Comparison of ENCODE assay signal across 27 cellular contexts in genomic region chr1:210918893-210919292, GRCh38.
A peak's percentile ranks its signal among the peaks of the same experiment; 100 is the strongest.
DNase-seq lines count a peak whose midpoint lies in the region; ATAC-seq, FAIRE-seq and TF ChIP-seq lines count a peak whose summit lies in the region.
"Had no signal": no experiment of that assay in that cellular context is flagged by ENCODE, and none has a peak within 500 bp of the region (broad histone marks: within the 10 kb centered on the region; RNA-seq: fewer than 3 reads in every experiment).

No MANE protein-coding gene starts in this region.

- H3K27me3 Mint-ChIP-seq in neural progenitor cell (ENCODE audit: insufficient read depth, low read depth) = peaks cover 2% of the 10 kb centered on the region
- H3K27me3 Mint-ChIP-seq: CD4-positive, CD25-positive, alpha-beta regulatory T cell had no signal

- no peak overlapping the region for H3K4me2 ChIP-seq in HepG2 (ENCODE audit: low read depth, low read length)
- H3K4me2 ChIP-seq in neural progenitor cell = no peak overlapping the region
- no peak overlapping the region for H3K4me2 ChIP-seq in OCI-LY7 (ENCODE audit: low read length)
- H3K4me2 ChIP-seq: BLaER1 had no signal

- H3K27ac Mint-ChIP-seq in neural progenitor cell = no peak overlapping the region
- H3K27ac Mint-ChIP-seq: CD14-positive monocyte; CD4-positive, alpha-beta memory T cell; CD4-positive, CD25-positive, alpha-beta regulatory T cell; CD8-positive, alpha-beta memory T cell had no signal

- no peak for TF ChIP-seq RAD21 in HepG2 (CRISPR knock-in tag; IDR thresholded peaks at IDR 0.05)

- no peak for DNase-seq in HepG2 (ENCODE audit: low spot score)
- no peak for DNase-seq in right lobe of liver
- DNase-seq in kidney = no peak
- DNase-seq in neural progenitor cell (ENCODE audit: low spot score) = no peak
- no peak for DNase-seq in OCI-LY7 (ENCODE audit: low spot score)
- no peak for DNase-seq in NCI-H1092 (lab: John Stamatoyannopoulos, UW)
- DNase-seq in HK-2 (ENCODE audit: unreplicated experiment) = no peak
- DNase-seq: ACHN; BE2C; C1 segment of cervical spinal cord; CD4-positive, alpha-beta memory T cell; CD4-positive, CD25-positive, alpha-beta regulatory T cell; CD8-positive, alpha-beta memory T cell; COR-L47; DMS 273 treated with DMSO at 0.1 percent for 48 hours; DMS153; DMS53; DND-41; EL; GDM1 had no signal

- H3K4me3 ChIP-seq in HepG2 (replicated peaks in 1 of 3; ENCODE audit: insufficient read depth in 1 of 3, low read depth in 2 of 3, low read length in 3 of 3) (no peak overlapping the region), right lobe of liver (no peak overlapping the region), kidney (ENCODE audit: low read length in 2 of 2) (no peak overlapping the region), neural progenitor cell (no peak overlapping the region), OCI-LY7 (ENCODE audit: low read depth, low read length, poor library complexity, severe bottlenecking) (no peak overlapping the region)
- H3K4me3 ChIP-seq: BLaER1, GM12878 had no signal

- H3K4me1 ChIP-seq in HepG2 (ENCODE audit: insufficient read depth, low read length) (no peaks in the 10 kb centered on the region), right lobe of liver (peaks cover 0 to 9% (median 0%) of the 10 kb centered on the region in 4 donors), kidney (ENCODE audit: control insufficient read depth in 1 of 2, insufficient read depth in 1 of 2, low read depth in 1 of 2, low read length in 2 of 2) (no peaks in the 10 kb centered on the region), neural progenitor cell (peaks cover 24% of the 10 kb centered on the region), OCI-LY7 (ENCODE audit: insufficient read depth, low read length, poor library complexity, severe bottlenecking) (no peaks in the 10 kb centered on the region)
- H3K4me1 ChIP-seq: BLaER1 had no signal

- no peak for ATAC-seq in HepG2
- no peak for ATAC-seq in right lobe of liver
- ATAC-seq: GM12878 had no signal

- no peaks in the 10 kb centered on the region for H3K9me3 ChIP-seq in HepG2 (ENCODE audit: low read length)
- no peaks in the 10 kb centered on the region for H3K9me3 ChIP-seq in right lobe of liver
- peaks cover 0 to 3% of the 10 kb centered on the region in 2 donors for H3K9me3 ChIP-seq in kidney (ENCODE audit: control insufficient read depth in 1 of 2, low read length in 2 of 2)
- H3K9me3 ChIP-seq in neural progenitor cell (ENCODE audit: low read depth) = no peaks in the 10 kb centered on the region
- H3K9me3 ChIP-seq in OCI-LY7 (ENCODE audit: low read length) = no peaks in the 10 kb centered on the region
- H3K9me3 ChIP-seq: BE2C, BLaER1 had no signal

- POLR2A ChIA-PET in HepG2 (lab: Yijun Ruan, JAX) (no interaction called here), OCI-LY7 (lab: Charles Lee) (no interaction called here)

- no peak overlapping the region for H3K4me3 Mint-ChIP-seq in neural progenitor cell
- H3K4me3 Mint-ChIP-seq: CD14-positive monocyte; CD4-positive, alpha-beta memory T cell; CD4-positive, CD25-positive, alpha-beta regulatory T cell; CD8-positive, alpha-beta memory T cell had no signal

- H3K9ac ChIP-seq in HepG2 (ENCODE audit: insufficient read depth, low read depth, low read length) = no peak overlapping the region
- H3K9ac ChIP-seq in kidney (ENCODE audit: low read length in 2 of 2) = no peak overlapping the region
- no peak overlapping the region for H3K9ac ChIP-seq in neural progenitor cell
- H3K9ac ChIP-seq: BLaER1 had no signal

- TF ChIP-seq EP300 in HepG2 (IDR thresholded peaks at IDR 0.05; ENCODE audit: low read depth in 2 of 2, low read length in 2 of 2) (no peak), HepG2 (CRISPR knock-in tag; IDR thresholded peaks at IDR 0.05; ENCODE audit: borderline replicate concordance) (no peak)

- no peaks in the 10 kb centered on the region for H3K36me3 Mint-ChIP-seq in neural progenitor cell
- H3K36me3 Mint-ChIP-seq: CD14-positive monocyte; CD4-positive, alpha-beta memory T cell; CD4-positive, CD25-positive, alpha-beta regulatory T cell; CD8-positive, alpha-beta memory T cell had no signal

- TF ChIP-seq POLR2A in HepG2 (IDR thresholded peaks at IDR 0.05; ENCODE audit: insufficient read depth in 1 of 2, low read depth in 2 of 2, low read length in 2 of 2) (no peak), right lobe of liver (IDR thresholded peaks at IDR 0.05) (no peak)

- H3K27me3 ChIP-seq in HepG2 (ENCODE audit: control insufficient read depth in 1 of 2, insufficient read depth in 2 of 2, low read length in 2 of 2) (no peaks in the 10 kb centered on the region), right lobe of liver (no peaks in the 10 kb centered on the region), neural progenitor cell (no peaks in the 10 kb centered on the region)
- H3K27me3 ChIP-seq: BE2C, BLaER1 had no signal

- TF ChIP-seq CTCF in HepG2 (CRISPR knock-in tag; IDR thresholded peaks at IDR 0.05) (no peak), right lobe of liver (IDR thresholded peaks at IDR 0.05) (no peak), kidney (IDR thresholded peaks at IDR 0.05; ENCODE audit: borderline replicate concordance, extremely low read depth, insufficient read depth) (no peak), neural progenitor cell (IDR thresholded peaks at IDR 0.05) (no peak), OCI-LY7 (conservative IDR thresholded peaks at IDR 0.05; ENCODE audit: low read length) (no peak)

- H4K20me1 ChIP-seq in HepG2 (ENCODE audit: insufficient read depth, low read length) (no peaks in the 10 kb centered on the region), neural progenitor cell (ENCODE audit: low read depth) (no peaks in the 10 kb centered on the region), OCI-LY7 (ENCODE audit: insufficient read depth, low read length) (no peaks in the 10 kb centered on the region)
- H4K20me1 ChIP-seq: BLaER1 had no signal

- intact Hi-C loops in HepG2 (cut with micrococcal nuclease; ENCODE audit: unreplicated experiment) = no loop called here
- intact Hi-C loops in right lobe of liver (cut with DNase I) = no loop called here
- intact Hi-C loops in kidney (cut with DNase I) = no loop called here
- intact Hi-C loops in OCI-LY7 (cut with micrococcal nuclease; ENCODE audit: unreplicated experiment) = no loop called here

- H3K9me2 ChIP-seq in OCI-LY7 (ENCODE audit: insufficient read depth, low read length) = no peaks in the 10 kb centered on the region

- H3K79me2 ChIP-seq in HepG2 (ENCODE audit: insufficient read depth, low read length) (no peaks in the 10 kb centered on the region), neural progenitor cell (ENCODE audit: low read depth) (no peaks in the 10 kb centered on the region), OCI-LY7 (ENCODE audit: insufficient read depth, low read depth, low read length) (no peaks in the 10 kb centered on the region)

- CTCF ChIA-PET in HepG2 (lab: Yijun Ruan, JAX; ENCODE audit: low intra/inter-chr PET ratio, low total read pairs) (no interaction called here), OCI-LY7 (lab: Charles Lee; ENCODE audit: unreplicated experiment) (no interaction called here)

- 3% methylated on average over 1 of the region's 1 CpG for WGBS in HepG2 (ENCODE audit: low lambda C conversion rate)
- WGBS in right lobe of liver (ENCODE audit: insufficient coverage, low coverage, low lambda C conversion rate, missing lambda C conversion rate) = 69% methylated on average over 1 of the region's 1 CpG

- FAIRE-seq in HepG2 (lab: Jason Lieb, UNC) = no peak
- peak; percentile 67 for FAIRE-seq in TTC549 (lab: Jason Lieb, UNC)
- peak; percentile 6 for FAIRE-seq in kidney (lab: Jason Lieb, UNC)
- FAIRE-seq: GM12878, GM12892, GM18507 had no signal

- peaks cover 20% of the 10 kb centered on the region for H3F3A ChIP-seq in neural progenitor cell (ENCODE audit: low read depth)

- H3K27ac ChIP-seq in HepG2 (ENCODE audit: extremely low read length, insufficient read depth, low read length) (no peak overlapping the region), right lobe of liver (no peak overlapping the region), kidney (ENCODE audit: low read depth in 2 of 2, low read length in 2 of 2) (no peak overlapping the region), neural progenitor cell (peak overlapping the region; percentile 91), OCI-LY7 (ENCODE audit: low read depth, low read length, poor library complexity, severe bottlenecking) (no peak overlapping the region)
- H3K27ac ChIP-seq: 22Rv1, BLaER1 had no signal

- no peaks in the 10 kb centered on the region for H3K36me3 ChIP-seq in HepG2 (replicated peaks in 1 of 2; ENCODE audit: control insufficient read depth in 1 of 2, insufficient read depth in 2 of 2, low read length in 2 of 2)
- no peaks in the 10 kb centered on the region for H3K36me3 ChIP-seq in right lobe of liver
- no peaks in the 10 kb centered on the region for H3K36me3 ChIP-seq in kidney (ENCODE audit: control insufficient read depth in 1 of 2, insufficient read depth in 2 of 2, low read length in 2 of 2)
- no peaks in the 10 kb centered on the region for H3K36me3 ChIP-seq in neural progenitor cell
- no peaks in the 10 kb centered on the region for H3K36me3 ChIP-seq in OCI-LY7 (ENCODE audit: insufficient read depth, low read length)
- H3K36me3 ChIP-seq: BE2C, BLaER1 had no signal

- in situ Hi-C loops in HepG2 (cut with HindIII; ENCODE audit: extremely low pct_ligation_motif_present, low pct_unique_long_range_greater_than_20kb) = no loop called here

- BruUV-seq in HepG2 (replicated peaks; lab: Mats Ljungman, UMichigan) = no TSS peak
- no TSS peak for BruUV-seq in OCI-LY7 (replicated peaks; lab: Mats Ljungman, UMichigan)

- no peaks in the 10 kb centered on the region for H3K9me3 Mint-ChIP-seq in neural progenitor cell
- H3K9me3 Mint-ChIP-seq: CD4-positive, CD25-positive, alpha-beta regulatory T cell had no signal

- no peak overlapping the region for H2AFZ ChIP-seq in HepG2 (ENCODE audit: low read length)
- no peak overlapping the region for H2AFZ ChIP-seq in neural progenitor cell (replicated peaks)
- H2AFZ ChIP-seq in OCI-LY7 (ENCODE audit: low read length) = no peak overlapping the region

- H3K4me1 Mint-ChIP-seq in neural progenitor cell = peaks cover 8% of the 10 kb centered on the region
- H3K4me1 Mint-ChIP-seq: CD14-positive monocyte; CD4-positive, alpha-beta memory T cell; CD4-positive, CD25-positive, alpha-beta regulatory T cell; CD8-positive, alpha-beta memory T cell had no signal

TF ChIP-seq in HepG2, 621 proteins besides CTCF, POLR2A, EP300 and RAD21 (continues in another document):
- TF ChIP-seq RFXANK (CRISPR knock-in tag; IDR thresholded peaks at IDR 0.05) = no peak
- TF ChIP-seq NFKBIZ (CRISPR knock-in tag; IDR thresholded peaks at IDR 0.05) = no peak
- no peak for TF ChIP-seq ZNF674 (CRISPR knock-in tag; IDR thresholded peaks at IDR 0.05; ENCODE audit: low read depth)
- TF ChIP-seq KLF11 (CRISPR knock-in tag; IDR thresholded peaks at IDR 0.05) = no peak
- TF ChIP-seq MAFK (conservative IDR thresholded peaks at IDR 0.05 in 1 of 2, IDR thresholded peaks at IDR 0.05 in 1 of 2; ENCODE audit: low read length in 2 of 2) = peak; percentile 73 to 83
- TF ChIP-seq MAFF (IDR thresholded peaks at IDR 0.05; ENCODE audit: low read depth, low read length) = peak; percentile 76
- TF ChIP-seq ELF1 (CRISPR knock-in tag; IDR thresholded peaks at IDR 0.05) = no peak
